16 cellular contexts compared by ENCODE assay signal in the genomic region with DNA sequence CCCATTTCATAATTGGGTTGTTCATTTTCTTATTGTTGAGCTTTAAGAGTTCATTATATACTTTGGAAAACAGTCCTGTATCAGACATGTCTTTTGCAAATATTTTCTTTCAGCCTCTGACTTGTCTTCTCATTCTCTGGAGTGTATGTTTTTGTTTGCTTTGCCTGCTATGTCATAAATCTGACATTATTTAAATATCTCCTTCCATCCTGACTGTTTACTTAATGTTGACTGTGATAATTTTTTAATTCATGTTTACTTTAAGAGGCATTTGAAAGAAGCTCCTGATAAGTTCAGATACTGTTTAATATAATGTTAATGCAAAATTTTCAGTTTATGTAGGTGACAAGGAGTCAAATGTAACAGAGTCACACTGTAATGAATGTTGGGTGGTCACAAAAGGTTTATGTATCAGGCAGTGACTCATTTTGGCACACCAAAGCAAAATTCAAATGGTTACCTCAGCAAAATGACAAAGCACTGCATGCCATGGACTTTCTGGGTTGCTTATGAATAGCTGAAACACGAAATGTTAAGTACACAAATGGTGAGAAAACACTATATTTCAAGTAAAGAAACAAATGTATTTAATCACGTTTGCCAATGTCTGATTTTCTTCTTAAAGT.
DNase-seq lines count a peak whose midpoint lies in the region; ATAC-seq and TF ChIP-seq lines count a peak whose summit lies in the region.
"Had no signal": no experiment of that assay in that cellular context is flagged by ENCODE, and none has a peak within 500 bp of the region (broad histone marks: within the 10 kb centered on the region; RNA-seq: fewer than 3 reads in every experiment).

No MANE protein-coding gene starts in this region.

- peak; percentile 58 for ATAC-seq in stimulated activated effector memory CD8-positive, alpha-beta T cell treated with anti-CD3 and anti-CD28 coated beads, Interleukin-12 subunit alpha, Interleukin-12 subunit beta, amount 100 ng/mL, for 72 hours

- no peak overlapping the region for H3K4me3 Mint-ChIP-seq in stimulated activated effector memory CD8-positive, alpha-beta T cell treated with anti-CD3 and anti-CD28 coated beads, Interleukin-12 subunit alpha, Interleukin-12 subunit beta, amount 100 ng/mL, for 72 hours
- H3K4me3 Mint-ChIP-seq: activated CD4-positive, alpha-beta memory T cell treated with anti-CD3 and anti-CD28 coated beads for 36 hours had no signal

- TF ChIP-seq CTCF in fibroblast of pulmonary artery (IDR thresholded peaks at IDR 0.05; ENCODE audit: low read length, missing control alignments): no peak

- no peaks in the 10 kb centered on the region for H3K9me3 ChIP-seq in SK-N-MC (ENCODE audit: low read depth, low read length)
- H3K9me3 ChIP-seq: colonic mucosa, left ventricle myocardium inferior, prostate gland, testis had no signal

- no peaks in the 10 kb centered on the region for H3K4me1 Mint-ChIP-seq in stimulated activated effector memory CD8-positive, alpha-beta T cell treated with anti-CD3 and anti-CD28 coated beads, Interleukin-12 subunit alpha, Interleukin-12 subunit beta, amount 100 ng/mL, for 72 hours

- H3K36me3 ChIP-seq in SK-N-MC (ENCODE audit: insufficient read depth, low read length): no peaks in the 10 kb centered on the region
- H3K36me3 ChIP-seq: colonic mucosa, left ventricle myocardium inferior, prostate gland had no signal

- intact Hi-C loops in posterior vena cava (cut with DNase I): no loop called here

- 0 out of 2 replicates have a peak overlapping the region, but pooled peaks have one; percentile 16 for H3K27ac ChIP-seq in SK-N-MC
- H3K27ac ChIP-seq: C4-2B, colonic mucosa, left ventricle myocardium inferior, prostate gland, testis had no signal

- no peak overlapping the region for H3K9ac ChIP-seq in SK-N-MC (ENCODE audit: insufficient read length)

- H3K36me3 Mint-ChIP-seq in stimulated activated effector memory CD8-positive, alpha-beta T cell treated with anti-CD3 and anti-CD28 coated beads, Interleukin-12 subunit alpha, Interleukin-12 subunit beta, amount 100 ng/mL, for 72 hours: no peaks in the 10 kb centered on the region
- H3K36me3 Mint-ChIP-seq: activated CD4-positive, alpha-beta memory T cell treated with anti-CD3 and anti-CD28 coated beads for 36 hours had no signal

- no peaks in the 10 kb centered on the region for H3K9me3 Mint-ChIP-seq in stimulated activated effector memory CD8-positive, alpha-beta T cell treated with anti-CD3 and anti-CD28 coated beads, Interleukin-12 subunit alpha, Interleukin-12 subunit beta, amount 100 ng/mL, for 72 hours
- H3K9me3 Mint-ChIP-seq: activated CD4-positive, alpha-beta memory T cell treated with anti-CD3 and anti-CD28 coated beads for 36 hours had no signal

- no peak overlapping the region for H3K27ac Mint-ChIP-seq in stimulated activated effector memory CD8-positive, alpha-beta T cell treated with anti-CD3 and anti-CD28 coated beads, Interleukin-12 subunit alpha, Interleukin-12 subunit beta, amount 100 ng/mL, for 72 hours
- H3K27ac Mint-ChIP-seq: activated CD4-positive, alpha-beta memory T cell treated with anti-CD3 and anti-CD28 coated beads for 36 hours had no signal

- H3K4me3 ChIP-seq in SK-N-MC: no peak overlapping the region
- H3K4me3 ChIP-seq in fibroblast of pulmonary artery (replicated peaks; ENCODE audit: low read depth, low read length): no peak overlapping the region
- H3K4me3 ChIP-seq: colonic mucosa, left ventricle myocardium inferior, prostate gland, testis had no signal

- DNase-seq in HT-29 (ENCODE audit: low spot score): peak; percentile 46
- no peak for DNase-seq in SK-N-MC (ENCODE audit: low read depth, low spot score)
- peak; percentile 29 for DNase-seq in fibroblast of pulmonary artery (ENCODE audit: low read depth)
- no peak for DNase-seq in stimulated activated effector memory CD8-positive, alpha-beta T cell treated with anti-CD3 and anti-CD28 coated beads, Interleukin-12 subunit alpha, Interleukin-12 subunit beta, amount 100 ng/mL, for 72 hours (ENCODE audit: low spot score in 2 of 2)
- DNase-seq in activated CD4-positive, CD25-positive, alpha-beta regulatory T cell (lab: John Stamatoyannopoulos, UW): no peak
- DNase-seq in posterior vena cava (ENCODE audit: low spot score): no peak
- no peak for DNase-seq in MV-4-11 (lab: John Stamatoyannopoulos, UW)
- DNase-seq: activated CD4-positive, alpha-beta memory T cell treated with anti-CD3 and anti-CD28 coated beads for 36 hours; colonic mucosa; Karpas-422; left ventricle myocardium inferior; NCI-H1436 treated with DMSO at 0.1 percent for 48 hours; NCI-H226; testis had no signal

Comparison
In these comparisons a context has a peak if more than half of its experiments do, and no peak if none do; other contexts are left out.
1. DNase-seq: peak in HT-29 (single experiment) and fibroblast of pulmonary artery (single experiment); none in SK-N-MC (single experiment), stimulated activated effector memory CD8-positive, alpha-beta T cell treated with anti-CD3 and anti-CD28 coated beads, Interleukin-12 subunit alpha, Interleukin-12 subunit beta, amount 100 ng/mL, for 72 hours (0 of 2), activated CD4-positive, CD25-positive, alpha-beta regulatory T cell (0 of 4), posterior vena cava (single experiment) and MV-4-11 (single experiment).